7 cellular contexts compared by ENCODE assay signal in the genomic region with DNA sequence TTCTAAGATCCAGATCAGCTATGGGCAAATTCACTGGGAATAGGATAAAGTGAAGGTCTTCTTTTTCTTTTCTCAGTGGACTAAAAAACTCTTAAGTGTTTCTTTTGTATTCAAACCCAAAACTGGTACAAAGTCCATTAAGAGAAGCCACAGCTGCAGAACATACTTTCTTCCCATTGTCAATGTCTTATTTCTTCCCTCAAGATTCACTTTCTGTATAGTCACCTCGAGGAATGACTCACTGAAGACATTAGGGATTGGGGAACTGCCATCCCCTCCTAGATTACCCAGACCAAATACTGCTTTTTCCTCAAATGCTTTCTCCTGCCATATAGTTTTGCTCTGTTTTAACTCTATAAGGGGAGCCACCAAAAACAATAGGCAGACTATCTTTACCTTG.
DNase-seq lines count a peak whose midpoint lies in the region; FAIRE-seq and TF ChIP-seq lines count a peak whose summit lies in the region.
"Not testable (repeated sequence)": the region's sequence is repeated elsewhere in the genome, so short reads cannot be mapped to it uniquely, and the experiment has no call there.

No MANE protein-coding gene starts in this region.

- not testable (repeated sequence) for H4K20me1 ChIP-seq in GM23248 (ENCODE audit: insufficient read depth); SK-N-SH (ENCODE audit: insufficient read depth)

- not testable (repeated sequence) for TF ChIP-seq CTCF in SK-N-SH (IDR thresholded peaks at IDR 0.05); bronchial epithelial cell (IDR thresholded peaks at IDR 0.05; ENCODE audit: insufficient read depth, low read length, severe bottlenecking); fibroblast of mammary gland (conservative IDR thresholded peaks at IDR 0.05; ENCODE audit: control insufficient read depth, insufficient read depth, low read depth, low read length)

- H2AFZ ChIP-seq in GM23248; SK-N-SH (ENCODE audit: low read depth): not testable (repeated sequence)

- FAIRE-seq in HTR-8/SVneo (lab: Jason Lieb, UNC) (peak; percentile 42), bronchial epithelial cell (lab: Jason Lieb, UNC) (peak; percentile 72)

- not testable (repeated sequence) for H3K9me2 ChIP-seq in GM23248 (ENCODE audit: insufficient read depth); SK-N-SH

- not testable (repeated sequence) for H3K4me1 ChIP-seq in GM23248 (ENCODE audit: insufficient read depth)
- H3K4me1 ChIP-seq in SK-N-SH (ENCODE audit: control insufficient read depth in 1 of 2, insufficient read depth in 2 of 2, low read depth in 1 of 2, low read length in 1 of 2): peaks cover 0 to 19% of the 10 kb centered on the region in 2 experiments; a peak in 3 of 4 replicates

- H3K36me3 ChIP-seq in GM23248 (ENCODE audit: low read depth); SK-N-SH (replicated peaks in 1 of 2; ENCODE audit: control insufficient read depth in 1 of 2, insufficient read depth in 2 of 2, low read length in 1 of 2); bronchial epithelial cell (ENCODE audit: control insufficient read depth, insufficient read depth, low read length): not testable (repeated sequence)

- POLR2A ChIA-PET in SK-N-SH (lab: Yijun Ruan, JAX): not testable (repeated sequence)

- peak; percentile 8 for DNase-seq in EL
- peak; percentile 43 for DNase-seq in GM23248
- not testable (repeated sequence) for DNase-seq in HTR-8/SVneo (ENCODE audit: insufficient read length, low spot score); SK-N-SH; bronchial epithelial cell (ENCODE audit: low read depth)
- DNase-seq in M059J (ENCODE audit: low read depth): peak; percentile 35
- DNase-seq in fibroblast of mammary gland (ENCODE audit: low read depth): peak; percentile 33

- H3F3A ChIP-seq in GM23248 (ENCODE audit: insufficient read depth): not testable (repeated sequence)
- peaks cover 11% of the 10 kb centered on the region for H3F3A ChIP-seq in SK-N-SH (replicated peaks; ENCODE audit: insufficient read depth)

- not testable (repeated sequence) for TF ChIP-seq RAD21 in SK-N-SH (IDR thresholded peaks at IDR 0.05; ENCODE audit: low read length)

- in situ Hi-C loops in GM23248 (cut with MboI): not testable (repeated sequence)

- H3K27ac ChIP-seq in GM23248: not testable (repeated sequence)
- H3K27ac ChIP-seq in SK-N-SH (ENCODE audit: low read depth in 2 of 2, low read length in 1 of 2): peak overlapping the region in 1 of 2 experiments; percentile 28; a peak in 1 of 4 replicates

- H3K4me3 ChIP-seq in GM23248; SK-N-SH (ENCODE audit: low read depth in 2 of 2, low read length in 1 of 2); bronchial epithelial cell (ENCODE audit: low read depth, low read length); fibroblast of mammary gland (ENCODE audit: control insufficient read depth, low read depth, low read length): not testable (repeated sequence)

- H3K9me3 ChIP-seq in GM23248 (ENCODE audit: low read depth); SK-N-SH: not testable (repeated sequence)

- CTCF ChIA-PET in SK-N-SH (lab: Yijun Ruan, JAX): interaction anchor here (1.2 to 4.7 kb wide), 4 partner anchors 32 to 368 kb away, joined by 3 to 28 read pairs (median 16); no protein-coding TSS in a partner anchor

- not testable (repeated sequence) for H3K9ac ChIP-seq in GM23248, SK-N-SH

- H3K27me3 ChIP-seq in GM23248 (replicated peaks; ENCODE audit: insufficient read depth); SK-N-SH (ENCODE audit: insufficient read depth); bronchial epithelial cell (ENCODE audit: control insufficient read depth, insufficient read depth, low read length): not testable (repeated sequence)

- 0% methylated on average over 1 of the region's 1 CpG for WGBS in GM23248 (ENCODE audit: low coverage in 1 of 2, low lambda C conversion rate in 2 of 2, missing lambda C conversion rate in 2 of 2), 2 experiments
- WGBS in SK-N-SH (ENCODE audit: low lambda C conversion rate): 0% methylated on average over 1 of the region's 1 CpG

- not testable (repeated sequence) for H3K4me2 ChIP-seq in GM23248 (ENCODE audit: unreplicated experiment); SK-N-SH

- TF ChIP-seq EP300 in SK-N-SH (IDR thresholded peaks at IDR 0.05; ENCODE audit: borderline replicate concordance in 1 of 2, low read depth in 1 of 2, low read length in 1 of 2): not testable (repeated sequence)

- not testable (repeated sequence) for H3K79me2 ChIP-seq in GM23248 (ENCODE audit: insufficient read depth); SK-N-SH (ENCODE audit: insufficient read depth)

TF ChIP-seq in SK-N-SH, 30 proteins besides CTCF, POLR2A, EP300 and RAD21:
- TF ChIP-seq FOSL2 (IDR thresholded peaks at IDR 0.05; ENCODE audit: borderline replicate concordance, low read depth) (peak; percentile 36; the same call in 1 of the 2 replicates), JUND (IDR thresholded peaks at IDR 0.05) (peak; percentile 24; the same call in 1 of the 2 replicates), TCF12 (IDR thresholded peaks at IDR 0.05) (peak; percentile 32; the same call in 1 of the 2 replicates)
